ENCODE assay signal across 12 cellular contexts in the genomic region with DNA sequence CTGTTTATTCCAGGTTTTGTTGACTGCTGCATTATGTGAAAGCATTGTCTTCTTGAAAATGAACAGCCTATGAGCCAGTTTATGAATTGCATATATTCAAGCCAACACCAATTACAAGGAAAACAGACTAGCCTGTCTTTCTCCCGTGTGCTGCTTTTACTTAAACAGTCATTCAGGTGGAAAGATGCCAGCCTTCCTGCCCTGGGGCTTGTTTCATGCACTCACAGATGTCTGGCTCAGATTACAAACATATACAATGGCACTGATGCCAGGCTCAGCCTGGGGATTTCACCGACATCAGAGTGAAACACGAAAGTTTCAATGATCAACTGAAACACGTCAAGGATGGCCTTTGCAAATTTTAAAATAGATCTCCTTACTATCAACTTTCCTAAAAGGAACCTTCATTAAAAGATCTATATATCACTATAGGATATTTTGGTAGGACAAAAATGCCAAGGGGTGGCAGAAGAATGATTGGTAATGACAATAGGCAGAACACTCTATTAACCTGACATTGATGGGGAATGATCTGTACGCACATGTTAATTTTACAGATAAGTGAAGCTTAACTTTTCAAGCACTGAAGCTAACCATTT.
A peak's percentile ranks its signal among the peaks of the same experiment; 100 is the strongest.
DNase-seq lines count a peak whose midpoint lies in the region; ATAC-seq and TF ChIP-seq lines count a peak whose summit lies in the region.
"Had no signal": no experiment of that assay in that cellular context is flagged by ENCODE, and none has a peak within 500 bp of the region (broad histone marks: within the 10 kb centered on the region; RNA-seq: fewer than 3 reads in every experiment).

No MANE protein-coding gene starts in this region.

- H3K9me3 ChIP-seq in sigmoid colon, result no peaks in the 10 kb centered on the region
- H3K9me3 ChIP-seq: mucosa of descending colon had no signal

- H2AFZ ChIP-seq in KMS-11 (ENCODE audit: low read depth), result peak overlapping the region; percentile 2; the same call in 1 of the 2 replicates

- H4K20me1 ChIP-seq in KMS-11 (ENCODE audit: insufficient read depth), result no peaks in the 10 kb centered on the region

- H3K27ac ChIP-seq in KMS-11 (peak overlapping the region; percentile 56; the same call in 1 of the 2 replicates), sigmoid colon (no peak overlapping the region)

- TF ChIP-seq CTCF in KMS-11 (conservative IDR thresholded peaks at IDR 0.05; ENCODE audit: low read depth, low read length) (no peak), cardiac fibroblast (IDR thresholded peaks at IDR 0.05; ENCODE audit: low read depth, low read length) (no peak), sigmoid colon (IDR thresholded peaks at IDR 0.05) (no peak)

- WGBS in sigmoid colon, 2 donors, result 52 to 68% methylated on average over 5 of the region's 5 CpGs

- H3K4me3 ChIP-seq in KMS-11 (IDR thresholded peaks at IDR 0.05; ENCODE audit: insufficient read depth, low read depth, low read length) (no peak overlapping the region), cardiac fibroblast (replicated peaks in 1 of 2; ENCODE audit: low read depth in 2 of 2, low read length in 2 of 2) (no peak overlapping the region), sigmoid colon (no peak overlapping the region)
- H3K4me3 ChIP-seq: mucosa of descending colon had no signal

- no peak for ATAC-seq in activated T-cell treated with anti-CD3 and anti-CD28 coated beads, Interleukin-2, amount 50 U/mL, for 4 hours
- ATAC-seq: mucosa of descending colon had no signal

- no peak overlapping the region; the same call in 1 of the 2 replicates for H3K9ac ChIP-seq in KMS-11

- H3K9me3 Mint-ChIP-seq in activated CD4-positive, alpha-beta memory T cell treated with anti-CD3 and anti-CD28 coated beads for 36 hours, result peaks cover 17% of the 10 kb centered on the region
- peaks cover 15% of the 10 kb centered on the region for H3K9me3 Mint-ChIP-seq in activated T-cell treated with anti-CD3 and anti-CD28 coated beads, Interleukin-2, amount 50 U/mL, for 4 hours

- H3K27me3 ChIP-seq in KMS-11 (ENCODE audit: insufficient read depth, low read depth), result no peaks in the 10 kb centered on the region
- no peaks in the 10 kb centered on the region for H3K27me3 ChIP-seq in sigmoid colon

- H3K79me2 ChIP-seq in KMS-11 (ENCODE audit: insufficient read depth, low read depth), result no peaks in the 10 kb centered on the region

- H3K4me2 ChIP-seq in KMS-11, result peak overlapping the region; percentile 58

- H3K36me3 ChIP-seq in KMS-11 (ENCODE audit: insufficient read depth) (no peaks in the 10 kb centered on the region), sigmoid colon (no peaks in the 10 kb centered on the region)

- POLR2A ChIA-PET in activated CD4-positive, alpha-beta memory T cell treated with anti-CD3 and anti-CD28 coated beads for 36 hours (lab: Charles Lee), result no interaction called here

- H3K27ac Mint-ChIP-seq in activated CD4-positive, alpha-beta memory T cell treated with anti-CD3 and anti-CD28 coated beads for 36 hours, result no peak overlapping the region
- H3K27ac Mint-ChIP-seq: activated T-helper 2 cell treated with anti-CD3 and anti-CD28 coated beads, Interferon-gamma antibody, Interleukin-2, Interleukin-4, amounts not matched to agents 10 μg/mL and 5 μg/mL and 100 μg/mL, durations not matched to agents 14 hours and 24 hours and 36 hours had no signal

- H3K36me3 Mint-ChIP-seq in activated CD4-positive, alpha-beta memory T cell treated with anti-CD3 and anti-CD28 coated beads for 36 hours, result no peaks in the 10 kb centered on the region
- H3K36me3 Mint-ChIP-seq in activated T-cell treated with anti-CD3 and anti-CD28 coated beads, Interleukin-2, amount 50 U/mL, for 4 hours (ENCODE audit: insufficient read depth), result no peaks in the 10 kb centered on the region

- TF ChIP-seq EP300 in sigmoid colon (IDR thresholded peaks at IDR 0.05), result peak in 2 of 4 donors; percentile 16 to 63

- TF ChIP-seq POLR2A in sigmoid colon (IDR thresholded peaks at IDR 0.05), result no peak

- DNase-seq in NCI-H510A treated with DMSO at 0.1 percent for 48 hours (lab: John Stamatoyannopoulos, UW), result peak; percentile 55
- DNase-seq in cardiac fibroblast (ENCODE audit: low read depth in 2 of 2), result peak; percentile 22 to 29
- peak; percentile 77 for DNase-seq in sigmoid colon
- DNase-seq in pons (ENCODE audit: low spot score), result no peak
- DNase-seq in activated CD4-positive, alpha-beta memory T cell treated with anti-CD3 and anti-CD28 coated beads for 36 hours, result no peak
- DNase-seq in activated T-cell treated with anti-CD3 and anti-CD28 coated beads, Interleukin-2, amount 50 U/mL, for 4 hours, result no peak
- DNase-seq in T-helper 2 cell, result no peak
- DNase-seq: erythroblast; mucosa of descending colon; stimulated activated CD4-positive, alpha-beta T cell treated with anti-CD3 and anti-CD28 coated beads, Interleukin-4, amount 100 ng/mL, for 1 hour had no signal

- H3K4me1 ChIP-seq in KMS-11 (ENCODE audit: low read depth, poor library complexity, severe bottlenecking), result peaks cover 47% of the 10 kb centered on the region
- peaks cover 0 to 16% (median 14%) of the 10 kb centered on the region in 4 donors for H3K4me1 ChIP-seq in sigmoid colon

- CTCF ChIA-PET in activated CD4-positive, alpha-beta memory T cell treated with anti-CD3 and anti-CD28 coated beads for 36 hours (lab: Charles Lee), result no interaction called here

- no peaks in the 10 kb centered on the region for H3K4me1 Mint-ChIP-seq in activated CD4-positive, alpha-beta memory T cell treated with anti-CD3 and anti-CD28 coated beads for 36 hours (ENCODE audit: low read depth)
- no peaks in the 10 kb centered on the region for H3K4me1 Mint-ChIP-seq in activated T-cell treated with anti-CD3 and anti-CD28 coated beads, Interleukin-2, amount 50 U/mL, for 4 hours (ENCODE audit: low read depth)

- H3K4me3 Mint-ChIP-seq in activated CD4-positive, alpha-beta memory T cell treated with anti-CD3 and anti-CD28 coated beads for 36 hours, result no peak overlapping the region
- no peak overlapping the region for H3K4me3 Mint-ChIP-seq in activated T-cell treated with anti-CD3 and anti-CD28 coated beads, Interleukin-2, amount 50 U/mL, for 4 hours

- intact Hi-C loops in sigmoid colon (cut with DNase I), result no loop called here
- intact Hi-C loops in activated CD4-positive, alpha-beta memory T cell treated with anti-CD3 and anti-CD28 coated beads for 36 hours (cut with micrococcal nuclease), result no loop called here

- H3K27me3 Mint-ChIP-seq in activated CD4-positive, alpha-beta memory T cell treated with anti-CD3 and anti-CD28 coated beads for 36 hours, result no peaks in the 10 kb centered on the region
- H3K27me3 Mint-ChIP-seq in activated T-cell treated with anti-CD3 and anti-CD28 coated beads, Interleukin-2, amount 50 U/mL, for 4 hours (ENCODE audit: low read depth), result no peaks in the 10 kb centered on the region

Comparison
In these comparisons a context has a peak if more than half of its experiments do, and no peak if none do; other contexts are left out.
1. DNase-seq: peak in NCI-H510A treated with DMSO at 0.1 percent for 48 hours (single experiment), cardiac fibroblast (2 of 2) and sigmoid colon (single experiment); none in pons (single experiment), activated CD4-positive, alpha-beta memory T cell treated with anti-CD3 and anti-CD28 coated beads for 36 hours (single experiment), activated T-cell treated with anti-CD3 and anti-CD28 coated beads, Interleukin-2, amount 50 U/mL, for 4 hours (single experiment) and T-helper 2 cell (0 of 5).